ENCODE assay signal across 13 cellular contexts in genomic region chr2:134229540-134229939, GRCh38.
"Had no signal": no experiment of that assay in that cellular context is flagged by ENCODE, and none has a peak within 500 bp of the region (broad histone marks: within the 10 kb centered on the region; RNA-seq: fewer than 3 reads in every experiment).

No MANE protein-coding gene starts in this region.

- ATAC-seq: activated T-cell treated with anti-CD3 and anti-CD28 coated beads, Interleukin-2, amount 50 U/mL, for 4 hours; naive thymus-derived CD4-positive, alpha-beta T cell had no signal

- FAIRE-seq: bronchial epithelial cell, frontal cortex, urothelium cell line had no signal

- DNase-seq: activated CD4-positive, alpha-beta T cell treated with anti-CD3 and anti-CD28 coated beads, Interleukin-2, amount 50 U/mL, for 48 hours; activated CD4-positive, CD25-positive, alpha-beta regulatory T cell treated with anti-CD3 and anti-CD28 coated beads, Interleukin-2, amount 50 U/mL, for 72 hours; activated gamma-delta T cell treated with Interleukin-2 at 50 U/mL for 16 hours; activated T-cell treated with anti-CD3 and anti-CD28 coated beads, Interleukin-2, amount 50 U/mL, for 4 hours; head of caudate nucleus; mammary epithelial cell; naive thymus-derived CD4-positive, alpha-beta T cell; stimulated activated CD4-positive, alpha-beta T cell treated with anti-CD3 and anti-CD28 coated beads, Interleukin-2, amount 100 ng/mL, for 24 hours; SW 1271; tibial artery had no signal

- H3K27me3 Mint-ChIP-seq: naive thymus-derived CD4-positive, alpha-beta T cell had no signal

- H3K4me3 Mint-ChIP-seq: activated T-cell treated with anti-CD3 and anti-CD28 coated beads, Interleukin-2, amount 50 U/mL, for 4 hours; naive thymus-derived CD4-positive, alpha-beta T cell had no signal
